Comparison of ENCODE assay signal across 26 cellular contexts in the genomic region with DNA sequence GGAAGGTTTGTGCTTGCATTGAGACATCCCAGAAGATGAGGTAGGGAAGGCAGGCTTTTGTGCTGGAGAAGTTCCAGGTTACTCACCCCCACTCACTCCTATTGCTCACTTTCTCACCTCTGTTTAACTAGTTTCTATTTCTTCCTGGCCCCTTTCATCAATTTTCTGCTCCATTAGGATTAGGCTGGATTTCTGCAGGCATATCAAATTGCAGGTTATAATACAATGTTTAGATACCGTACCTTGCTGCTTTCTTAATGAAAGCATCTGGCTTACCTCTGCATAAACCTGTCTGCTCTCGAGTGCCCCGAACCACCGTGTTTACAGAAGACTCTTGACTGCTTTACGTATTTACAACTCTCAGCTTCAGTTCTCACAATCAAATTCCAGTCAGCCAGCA.
DNase-seq lines count a peak whose midpoint lies in the region; ATAC-seq and TF ChIP-seq lines count a peak whose summit lies in the region.
"Had no signal": no experiment of that assay in that cellular context is flagged by ENCODE, and none has a peak within 500 bp of the region (broad histone marks: within the 10 kb centered on the region; RNA-seq: fewer than 3 reads in every experiment).

No MANE protein-coding gene starts in this region.

- no peak for ATAC-seq in Panc1
- ATAC-seq in HG03520 (IDR thresholded peaks at IDR 0.05; ENCODE audit: unreplicated experiment), result no peak
- ATAC-seq: activated T-cell treated with anti-CD3 and anti-CD28 coated beads, Interleukin-2, amount 50 U/mL, for 4 hours; mucosa of descending colon; stimulated activated naive B cell treated with anti-CD40 and anti-IgM and Interleukin-4, amounts not matched to agents 10 μg/mL and 1 μg/mL and 100 μg/mL, for 72 hours had no signal

- intact Hi-C loops in Panc1 (cut with micrococcal nuclease; ENCODE audit: unreplicated experiment), result no loop called here
- intact Hi-C loops in activated CD4-positive, alpha-beta memory T cell treated with anti-CD3 and anti-CD28 coated beads for 36 hours (cut with micrococcal nuclease), result no loop called here

- H3K9me3 Mint-ChIP-seq in activated CD4-positive, alpha-beta memory T cell treated with anti-CD3 and anti-CD28 coated beads for 36 hours, result no peaks in the 10 kb centered on the region
- H3K9me3 Mint-ChIP-seq: activated T-cell treated with anti-CD3 and anti-CD28 coated beads, Interleukin-2, amount 50 U/mL, for 4 hours had no signal

- H3K36me3 ChIP-seq in Panc1 (ENCODE audit: control insufficient read depth, insufficient read depth, low read length), result no peaks in the 10 kb centered on the region
- no peaks in the 10 kb centered on the region for H3K36me3 ChIP-seq in mesenchymal stem cell (ENCODE audit: control insufficient read depth in 1 of 2, insufficient read depth in 2 of 2, low read depth in 1 of 2, low read length in 2 of 2)

- CTCF ChIA-PET in Panc1 (lab: Charles Lee), result no interaction called here
- CTCF ChIA-PET in activated CD4-positive, alpha-beta memory T cell treated with anti-CD3 and anti-CD28 coated beads for 36 hours (lab: Charles Lee), result no interaction called here

- H4K91ac ChIP-seq in mesenchymal stem cell (ENCODE audit: low read length), result no peak overlapping the region

- no peak overlapping the region for H2BK5ac ChIP-seq in mesenchymal stem cell (ENCODE audit: low read depth, low read length, poor library complexity, severe bottlenecking)

- no peak overlapping the region for H3K4ac ChIP-seq in mesenchymal stem cell (ENCODE audit: low read depth in 1 of 2, low read length in 2 of 2)

- no peak overlapping the region for H4K8ac ChIP-seq in mesenchymal stem cell (ENCODE audit: low read length)

- H2BK15ac ChIP-seq in mesenchymal stem cell (ENCODE audit: low read depth, poor library complexity, severe bottlenecking), result no peak overlapping the region

- H3K4me3 ChIP-seq in Panc1 (ENCODE audit: low read depth in 2 of 2, low read length in 2 of 2) (no peak overlapping the region), mesenchymal stem cell (ENCODE audit: insufficient read depth in 1 of 2, low read depth in 1 of 2, low read length in 2 of 2) (no peak overlapping the region)
- H3K4me3 ChIP-seq: dorsolateral prefrontal cortex, hepatocyte, mucosa of descending colon, smooth muscle cell had no signal

- H3K9ac ChIP-seq in mesenchymal stem cell (ENCODE audit: low read length), result no peak overlapping the region

- H3K27ac ChIP-seq in Panc1 (ENCODE audit: low read length) (0 out of 2 replicates have a peak overlapping the region, but pooled peaks have one; percentile 2), mesenchymal stem cell (ENCODE audit: low read length, poor library complexity, severe bottlenecking) (no peak overlapping the region)
- H3K27ac ChIP-seq: C4-2B, dorsolateral prefrontal cortex, hepatocyte had no signal

- in situ Hi-C loops in Panc1 (cut with HindIII; ENCODE audit: low pct_unique_long_range_greater_than_20kb, low sequenced_read_pairs), result no loop called here

- H2BK12ac ChIP-seq in mesenchymal stem cell (ENCODE audit: low read length in 2 of 2), result no peak overlapping the region

- no peak overlapping the region for H3K4me3 Mint-ChIP-seq in activated CD4-positive, alpha-beta memory T cell treated with anti-CD3 and anti-CD28 coated beads for 36 hours
- H3K4me3 Mint-ChIP-seq: activated T-cell treated with anti-CD3 and anti-CD28 coated beads, Interleukin-2, amount 50 U/mL, for 4 hours; H9; stimulated activated naive B cell treated with anti-CD40 and anti-IgM and Interleukin-4, amounts not matched to agents 10 μg/mL and 1 μg/mL and 100 μg/mL, for 72 hours had no signal

- no peaks in the 10 kb centered on the region for H3K36me3 Mint-ChIP-seq in activated CD4-positive, alpha-beta memory T cell treated with anti-CD3 and anti-CD28 coated beads for 36 hours
- H3K36me3 Mint-ChIP-seq: stimulated activated naive B cell treated with anti-CD40 and anti-IgM and Interleukin-4, amounts not matched to agents 10 μg/mL and 1 μg/mL and 100 μg/mL, for 72 hours had no signal

- H3K23ac ChIP-seq in mesenchymal stem cell (ENCODE audit: low read length in 2 of 2), result no peak overlapping the region

- no peak overlapping the region for H2AFZ ChIP-seq in mesenchymal stem cell (ENCODE audit: low read depth, low read length)
- H2AFZ ChIP-seq: hepatocyte had no signal

- no peak for TF ChIP-seq CTCF in Panc1 (IDR thresholded peaks at IDR 0.05)

- no peak overlapping the region for H3K18ac ChIP-seq in mesenchymal stem cell (ENCODE audit: low read depth in 1 of 2, low read length in 2 of 2)

- no peaks in the 10 kb centered on the region for H3K79me1 ChIP-seq in mesenchymal stem cell (replicated peaks; ENCODE audit: low read length, poor library complexity, severe bottlenecking)

- H3K27me3 ChIP-seq in Panc1 (ENCODE audit: control insufficient read depth, insufficient read depth, low read length) (no peaks in the 10 kb centered on the region), mesenchymal stem cell (ENCODE audit: control insufficient read depth in 1 of 2, insufficient read depth in 1 of 2, low read length in 2 of 2) (no peaks in the 10 kb centered on the region)
- H3K27me3 ChIP-seq: hepatocyte had no signal

- DNase-seq in Daoy (ENCODE audit: low read depth), result peak; percentile 28
- peak; percentile 72 for DNase-seq in NCI-H2196 (lab: John Stamatoyannopoulos, UW; ENCODE audit: unreplicated experiment)
- DNase-seq in Panc1 (ENCODE audit: low read depth, low spot score), result no peak
- peak; percentile 56 for DNase-seq in mesenchymal stem cell
- no peak for DNase-seq in activated CD4-positive, alpha-beta memory T cell treated with anti-CD3 and anti-CD28 coated beads for 36 hours
- DNase-seq in MV-4-11 (lab: John Stamatoyannopoulos, UW), result no peak
- no peak for DNase-seq in NCI-H1930 (lab: John Stamatoyannopoulos, UW)
- DNase-seq: activated CD4-positive, alpha-beta T cell treated with anti-CD3 and anti-CD28 coated beads for 1 hour; activated CD8-positive, alpha-beta memory T cell treated with anti-CD3 and anti-CD28 coated beads for 24 hours; activated naive CD4-positive, alpha-beta T cell; activated T-cell treated with anti-CD3 and anti-CD28 coated beads, Interleukin-2, amount 50 U/mL, for 4 hours; amygdala; dorsolateral prefrontal cortex; foreskin melanocyte; GDM1; H9; KG1; mucosa of descending colon; NCI-H1694; NCI-H82; SIG-M5; stimulated activated naive B cell treated with anti-CD40 and anti-IgM and Interleukin-4, amounts not matched to agents 10 μg/mL and 1 μg/mL and 100 μg/mL, for 72 hours had no signal

- H3K27me3 Mint-ChIP-seq in activated CD4-positive, alpha-beta memory T cell treated with anti-CD3 and anti-CD28 coated beads for 36 hours, result peaks cover 11% of the 10 kb centered on the region

- no peak overlapping the region for H3K14ac ChIP-seq in mesenchymal stem cell (ENCODE audit: low read length in 2 of 2)

- H3K9me3 ChIP-seq in Panc1 (ENCODE audit: control insufficient read depth, insufficient read depth, low read depth, low read length) (no peaks in the 10 kb centered on the region), mesenchymal stem cell (ENCODE audit: control insufficient read depth, low read length) (peaks cover 5% of the 10 kb centered on the region)
- H3K9me3 ChIP-seq: mucosa of descending colon had no signal

- no peak overlapping the region for H3K4me2 ChIP-seq in mesenchymal stem cell (ENCODE audit: low read length, poor library complexity, severe bottlenecking)
- H3K4me2 ChIP-seq: hepatocyte, smooth muscle cell had no signal

- H2BK120ac ChIP-seq in mesenchymal stem cell (ENCODE audit: low read depth, low read length), result no peak overlapping the region

- POLR2A ChIA-PET in Panc1 (lab: Charles Lee), result no interaction called here
- POLR2A ChIA-PET in activated CD4-positive, alpha-beta memory T cell treated with anti-CD3 and anti-CD28 coated beads for 36 hours (lab: Charles Lee), result no interaction called here

- H2AK5ac ChIP-seq in mesenchymal stem cell (ENCODE audit: low read length, severe bottlenecking), result no peak overlapping the region

- no peaks in the 10 kb centered on the region for H3K4me1 Mint-ChIP-seq in activated CD4-positive, alpha-beta memory T cell treated with anti-CD3 and anti-CD28 coated beads for 36 hours (ENCODE audit: low read depth)
- H3K4me1 Mint-ChIP-seq: H9; stimulated activated naive B cell treated with anti-CD40 and anti-IgM and Interleukin-4, amounts not matched to agents 10 μg/mL and 1 μg/mL and 100 μg/mL, for 72 hours had no signal

- H3K4me1 ChIP-seq in Panc1 (ENCODE audit: control insufficient read depth, insufficient read depth, low read length), result no peaks in the 10 kb centered on the region
- H3K4me1 ChIP-seq in mesenchymal stem cell (ENCODE audit: control insufficient read depth, insufficient read depth, low read depth, low read length), result no peaks in the 10 kb centered on the region

- H3K27ac Mint-ChIP-seq in activated CD4-positive, alpha-beta memory T cell treated with anti-CD3 and anti-CD28 coated beads for 36 hours, result no peak overlapping the region
- H3K27ac Mint-ChIP-seq: H9; stimulated activated naive B cell treated with anti-CD40 and anti-IgM and Interleukin-4, amounts not matched to agents 10 μg/mL and 1 μg/mL and 100 μg/mL, for 72 hours had no signal

- WGBS in mesenchymal stem cell, result 27% methylated on average over 5 of the region's 5 CpGs

- no TSS peak for BruUV-seq in Panc1 (replicated peaks; lab: Mats Ljungman, UMichigan)

Comparison
In these comparisons a context has a peak if more than half of its experiments do, and no peak if none do; other contexts are left out.
1. DNase-seq: peak in Daoy (single experiment), NCI-H2196 (single experiment) and mesenchymal stem cell (single experiment); none in Panc1 (single experiment), activated CD4-positive, alpha-beta memory T cell treated with anti-CD3 and anti-CD28 coated beads for 36 hours (single experiment), MV-4-11 (single experiment) and NCI-H1930 (0 of 2).